ENCODE assay signal across 1 cellular context in genomic region chr7:71652551-71652950, GRCh38.
TF ChIP-seq lines count a peak whose summit lies in the region.

No MANE protein-coding gene starts in this region.

TF ChIP-seq in WTC11, 78 proteins besides CTCF, POLR2A, EP300 and RAD21 (continued from another document):
- TF ChIP-seq USF2 (CRISPR knock-in tag; IDR thresholded peaks at IDR 0.05) (no peak), CDX4 (CRISPR knock-in tag; IDR thresholded peaks at IDR 0.05; ENCODE audit: borderline replicate concordance) (no peak), NFE2L1 (CRISPR knock-in tag; IDR thresholded peaks at IDR 0.05) (no peak), PRDM15 (CRISPR knock-in tag; IDR thresholded peaks at IDR 0.05) (no peak), FOXP4 (CRISPR knock-in tag; IDR thresholded peaks at IDR 0.05) (no peak), AFF4 (CRISPR knock-in tag; IDR thresholded peaks at IDR 0.05; ENCODE audit: borderline replicate concordance) (no peak), RORB (CRISPR knock-in tag; IDR thresholded peaks at IDR 0.05) (no peak), E2F5 (CRISPR knock-in tag; IDR thresholded peaks at IDR 0.05) (no peak), ZNF219 (CRISPR knock-in tag; IDR thresholded peaks at IDR 0.05; ENCODE audit: borderline replicate concordance) (no peak), CREB1 (CRISPR knock-in tag; IDR thresholded peaks at IDR 0.05) (no peak), FOXK1 (CRISPR knock-in tag; IDR thresholded peaks at IDR 0.05) (no peak), NR2C2 (CRISPR knock-in tag; IDR thresholded peaks at IDR 0.05) (no peak), MAX (CRISPR knock-in tag; IDR thresholded peaks at IDR 0.05) (no peak), ZNF138 (CRISPR knock-in tag; conservative IDR thresholded peaks at IDR 0.05) (no peak), ZNF671 (CRISPR knock-in tag; IDR thresholded peaks at IDR 0.05) (no peak)
